1 cellular context compared by ENCODE assay signal in the genomic region with DNA sequence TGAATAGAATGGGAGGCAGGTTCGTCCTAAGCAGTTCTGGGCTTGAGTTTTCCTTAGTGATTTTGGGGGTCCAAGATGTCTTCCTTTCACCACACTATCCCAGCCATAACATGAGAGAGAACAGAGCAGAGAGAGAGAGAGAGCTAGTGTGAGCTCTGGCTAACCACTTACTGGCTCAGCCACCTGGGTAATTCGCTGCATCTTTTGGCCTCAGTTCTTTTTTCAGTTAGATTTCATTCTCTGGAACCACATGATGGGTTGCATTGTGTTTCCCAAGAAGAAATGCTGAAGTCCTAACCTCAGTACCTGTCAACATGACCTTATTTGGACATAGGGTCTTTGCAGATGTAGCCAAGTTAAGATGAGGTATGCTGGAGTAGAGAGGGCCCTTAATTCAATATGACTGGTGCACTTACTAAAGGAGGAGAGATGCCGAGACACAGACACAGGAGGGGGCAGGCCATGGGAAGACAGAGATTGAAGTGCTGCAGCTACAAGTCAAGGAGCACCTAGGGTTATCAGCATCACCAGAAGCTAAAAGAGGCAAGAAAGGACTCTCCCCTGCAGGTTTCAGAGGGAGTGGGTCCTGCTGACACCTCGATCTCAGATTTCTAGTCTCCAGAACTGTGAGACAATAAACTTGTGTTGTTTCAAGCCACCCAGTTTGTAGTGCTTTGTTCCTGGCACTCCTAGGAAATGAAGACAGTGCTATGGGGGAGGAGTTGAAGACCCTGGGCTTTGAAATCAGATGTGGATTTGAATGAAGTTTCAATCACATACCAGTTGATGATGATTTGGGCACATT.
TF ChIP-seq lines count a peak whose summit lies in the region.

No MANE protein-coding gene starts in this region.

TF ChIP-seq in K562, 482 proteins besides CTCF, POLR2A, EP300 and RAD21 (continues in another document):
- TF ChIP-seq ZNF253 (CRISPR knock-in tag; conservative IDR thresholded peaks at IDR 0.05): no peak
- TF ChIP-seq CHD4 (IDR thresholded peaks at IDR 0.05; ENCODE audit: insufficient read depth, insufficient replicate concordance, low read depth, low read length, poor library complexity, severe bottlenecking): no peak
- TF ChIP-seq MXI1 (IDR thresholded peaks at IDR 0.05; ENCODE audit: low read depth, low read length): no peak
- no peak for TF ChIP-seq HDGF (IDR thresholded peaks at IDR 0.05)
- no peak for TF ChIP-seq STAT5B (CRISPR knock-in tag; IDR thresholded peaks at IDR 0.05)
- TF ChIP-seq, protein P1, sequence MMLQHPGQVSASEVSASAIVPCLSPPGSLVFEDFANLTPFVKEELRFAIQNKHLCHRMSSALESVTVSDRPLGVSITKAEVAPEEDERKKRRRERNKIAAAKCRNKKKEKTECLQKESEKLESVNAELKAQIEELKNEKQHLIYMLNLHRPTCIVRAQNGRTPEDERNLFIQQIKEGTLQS (IDR thresholded peaks at IDR 0.05): no peak
- TF ChIP-seq, protein P1 (CRISPR knock-in tag; conservative IDR thresholded peaks at IDR 0.05): no peak
- TF ChIP-seq MEF2D (tag; conservative IDR thresholded peaks at IDR 0.05; ENCODE audit: low read depth): no peak
- TF ChIP-seq ZEB2 (IDR thresholded peaks at IDR 0.05): peak; percentile 35; the same call in 1 of the 2 replicates
- no peak for TF ChIP-seq DACH1 (IDR thresholded peaks at IDR 0.05; ENCODE audit: partially characterized antibody)
- TF ChIP-seq GTF2A2 (tag; IDR thresholded peaks at IDR 0.05): no peak
- TF ChIP-seq, protein P2, sequence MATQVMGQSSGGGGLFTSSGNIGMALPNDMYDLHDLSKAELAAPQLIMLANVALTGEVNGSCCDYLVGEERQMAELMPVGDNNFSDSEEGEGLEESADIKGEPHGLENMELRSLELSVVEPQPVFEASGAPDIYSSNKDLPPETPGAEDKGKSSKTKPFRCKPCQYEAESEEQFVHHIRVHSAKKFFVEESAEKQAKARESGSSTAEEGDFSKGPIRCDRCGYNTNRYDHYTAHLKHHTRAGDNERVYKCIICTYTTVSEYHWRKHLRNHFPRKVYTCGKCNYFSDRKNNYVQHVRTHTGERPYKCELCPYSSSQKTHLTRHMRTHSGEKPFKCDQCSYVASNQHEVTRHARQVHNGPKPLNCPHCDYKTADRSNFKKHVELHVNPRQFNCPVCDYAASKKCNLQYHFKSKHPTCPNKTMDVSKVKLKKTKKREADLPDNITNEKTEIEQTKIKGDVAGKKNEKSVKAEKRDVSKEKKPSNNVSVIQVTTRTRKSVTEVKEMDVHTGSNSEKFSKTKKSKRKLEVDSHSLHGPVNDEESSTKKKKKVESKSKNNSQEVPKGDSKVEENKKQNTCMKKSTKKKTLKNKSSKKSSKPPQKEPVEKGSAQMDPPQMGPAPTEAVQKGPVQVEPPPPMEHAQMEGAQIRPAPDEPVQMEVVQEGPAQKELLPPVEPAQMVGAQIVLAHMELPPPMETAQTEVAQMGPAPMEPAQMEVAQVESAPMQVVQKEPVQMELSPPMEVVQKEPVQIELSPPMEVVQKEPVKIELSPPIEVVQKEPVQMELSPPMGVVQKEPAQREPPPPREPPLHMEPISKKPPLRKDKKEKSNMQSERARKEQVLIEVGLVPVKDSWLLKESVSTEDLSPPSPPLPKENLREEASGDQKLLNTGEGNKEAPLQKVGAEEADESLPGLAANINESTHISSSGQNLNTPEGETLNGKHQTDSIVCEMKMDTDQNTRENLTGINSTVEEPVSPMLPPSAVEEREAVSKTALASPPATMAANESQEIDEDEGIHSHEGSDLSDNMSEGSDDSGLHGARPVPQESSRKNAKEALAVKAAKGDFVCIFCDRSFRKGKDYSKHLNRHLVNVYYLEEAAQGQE (CRISPR knock-in tag; IDR thresholded peaks at IDR 0.05; ENCODE audit: low read depth): no peak
- TF ChIP-seq RBBP5 (IDR thresholded peaks at IDR 0.05; ENCODE audit: borderline replicate concordance, insufficient read depth, low read length, poor library complexity, severe bottlenecking): no peak
- no peak for TF ChIP-seq ZFP36 (IDR thresholded peaks at IDR 0.05; ENCODE audit: low read depth, low read length, partially characterized antibody)
- TF ChIP-seq ZNF121 (CRISPR knock-in tag; conservative IDR thresholded peaks at IDR 0.05): no peak
- TF ChIP-seq ZNF133 (CRISPR knock-in tag; IDR thresholded peaks at IDR 0.05): no peak
- TF ChIP-seq ZNF12 (CRISPR knock-in tag; IDR thresholded peaks at IDR 0.05): no peak
- no peak for TF ChIP-seq BRD4 (IDR thresholded peaks at IDR 0.05)
- no peak for TF ChIP-seq NFYB (IDR thresholded peaks at IDR 0.05; ENCODE audit: extremely low read depth, insufficient read length)
- no peak for TF ChIP-seq SMAD1 (IDR thresholded peaks at IDR 0.05; ENCODE audit: low read depth, low read length, partially characterized antibody)
- TF ChIP-seq NR2C1 (IDR thresholded peaks at IDR 0.05): no peak
- TF ChIP-seq NR2C1 (tag; IDR thresholded peaks at IDR 0.05): no peak
- TF ChIP-seq, protein P3, sequence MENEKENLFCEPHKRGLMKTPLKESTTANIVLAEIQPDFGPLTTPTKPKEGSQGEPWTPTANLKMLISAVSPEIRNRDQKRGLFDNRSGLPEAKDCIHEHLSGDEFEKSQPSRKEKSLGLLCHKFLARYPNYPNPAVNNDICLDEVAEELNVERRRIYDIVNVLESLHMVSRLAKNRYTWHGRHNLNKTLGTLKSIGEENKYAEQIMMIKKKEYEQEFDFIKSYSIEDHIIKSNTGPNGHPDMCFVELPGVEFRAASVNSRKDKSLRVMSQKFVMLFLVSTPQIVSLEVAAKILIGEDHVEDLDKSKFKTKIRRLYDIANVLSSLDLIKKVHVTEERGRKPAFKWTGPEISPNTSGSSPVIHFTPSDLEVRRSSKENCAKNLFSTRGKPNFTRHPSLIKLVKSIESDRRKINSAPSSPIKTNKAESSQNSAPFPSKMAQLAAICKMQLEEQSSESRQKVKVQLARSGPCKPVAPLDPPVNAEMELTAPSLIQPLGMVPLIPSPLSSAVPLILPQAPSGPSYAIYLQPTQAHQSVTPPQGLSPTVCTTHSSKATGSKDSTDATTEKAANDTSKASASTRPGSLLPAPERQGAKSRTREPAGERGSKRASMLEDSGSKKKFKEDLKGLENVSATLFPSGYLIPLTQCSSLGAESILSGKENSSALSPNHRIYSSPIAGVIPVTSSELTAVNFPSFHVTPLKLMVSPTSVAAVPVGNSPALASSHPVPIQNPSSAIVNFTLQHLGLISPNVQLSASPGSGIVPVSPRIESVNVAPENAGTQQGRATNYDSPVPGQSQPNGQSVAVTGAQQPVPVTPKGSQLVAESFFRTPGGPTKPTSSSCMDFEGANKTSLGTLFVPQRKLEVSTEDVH (IDR thresholded peaks at IDR 0.05; ENCODE audit: low read depth, partially characterized antibody): peak; percentile 10
- TF ChIP-seq, protein P4, sequence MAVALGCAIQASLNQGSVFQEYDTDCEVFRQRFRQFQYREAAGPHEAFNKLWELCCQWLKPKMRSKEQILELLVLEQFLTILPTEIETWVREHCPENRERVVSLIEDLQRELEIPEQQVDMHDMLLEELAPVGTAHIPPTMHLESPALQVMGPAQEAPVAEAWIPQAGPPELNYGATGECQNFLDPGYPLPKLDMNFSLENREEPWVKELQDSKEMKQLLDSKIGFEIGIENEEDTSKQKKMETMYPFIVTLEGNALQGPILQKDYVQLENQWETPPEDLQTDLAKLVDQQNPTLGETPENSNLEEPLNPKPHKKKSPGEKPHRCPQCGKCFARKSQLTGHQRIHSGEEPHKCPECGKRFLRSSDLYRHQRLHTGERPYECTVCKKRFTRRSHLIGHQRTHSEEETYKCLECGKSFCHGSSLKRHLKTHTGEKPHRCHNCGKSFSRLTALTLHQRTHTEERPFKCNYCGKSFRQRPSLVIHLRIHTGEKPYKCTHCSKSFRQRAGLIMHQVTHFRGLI (CRISPR knock-in tag; IDR thresholded peaks at IDR 0.05): no peak
- peak in 1 of 2 experiments; percentile 76; a peak in 1 of 4 replicates for TF ChIP-seq SRF (CRISPR knock-in tag; IDR thresholded peaks at IDR 0.05)
- TF ChIP-seq, protein P5, sequence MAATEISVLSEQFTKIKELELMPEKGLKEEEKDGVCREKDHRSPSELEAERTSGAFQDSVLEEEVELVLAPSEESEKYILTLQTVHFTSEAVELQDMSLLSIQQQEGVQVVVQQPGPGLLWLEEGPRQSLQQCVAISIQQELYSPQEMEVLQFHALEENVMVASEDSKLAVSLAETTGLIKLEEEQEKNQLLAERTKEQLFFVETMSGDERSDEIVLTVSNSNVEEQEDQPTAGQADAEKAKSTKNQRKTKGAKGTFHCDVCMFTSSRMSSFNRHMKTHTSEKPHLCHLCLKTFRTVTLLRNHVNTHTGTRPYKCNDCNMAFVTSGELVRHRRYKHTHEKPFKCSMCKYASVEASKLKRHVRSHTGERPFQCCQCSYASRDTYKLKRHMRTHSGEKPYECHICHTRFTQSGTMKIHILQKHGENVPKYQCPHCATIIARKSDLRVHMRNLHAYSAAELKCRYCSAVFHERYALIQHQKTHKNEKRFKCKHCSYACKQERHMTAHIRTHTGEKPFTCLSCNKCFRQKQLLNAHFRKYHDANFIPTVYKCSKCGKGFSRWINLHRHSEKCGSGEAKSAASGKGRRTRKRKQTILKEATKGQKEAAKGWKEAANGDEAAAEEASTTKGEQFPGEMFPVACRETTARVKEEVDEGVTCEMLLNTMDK (IDR thresholded peaks at IDR 0.05; ENCODE audit: borderline replicate concordance, insufficient read depth, low read depth, low read length, poor library complexity, severe bottlenecking): no peak
- TF ChIP-seq, protein P6, sequence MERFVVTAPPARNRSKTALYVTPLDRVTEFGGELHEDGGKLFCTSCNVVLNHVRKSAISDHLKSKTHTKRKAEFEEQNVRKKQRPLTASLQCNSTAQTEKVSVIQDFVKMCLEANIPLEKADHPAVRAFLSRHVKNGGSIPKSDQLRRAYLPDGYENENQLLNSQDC (CRISPR knock-in tag; IDR thresholded peaks at IDR 0.05): no peak
- TF ChIP-seq, protein P7, sequence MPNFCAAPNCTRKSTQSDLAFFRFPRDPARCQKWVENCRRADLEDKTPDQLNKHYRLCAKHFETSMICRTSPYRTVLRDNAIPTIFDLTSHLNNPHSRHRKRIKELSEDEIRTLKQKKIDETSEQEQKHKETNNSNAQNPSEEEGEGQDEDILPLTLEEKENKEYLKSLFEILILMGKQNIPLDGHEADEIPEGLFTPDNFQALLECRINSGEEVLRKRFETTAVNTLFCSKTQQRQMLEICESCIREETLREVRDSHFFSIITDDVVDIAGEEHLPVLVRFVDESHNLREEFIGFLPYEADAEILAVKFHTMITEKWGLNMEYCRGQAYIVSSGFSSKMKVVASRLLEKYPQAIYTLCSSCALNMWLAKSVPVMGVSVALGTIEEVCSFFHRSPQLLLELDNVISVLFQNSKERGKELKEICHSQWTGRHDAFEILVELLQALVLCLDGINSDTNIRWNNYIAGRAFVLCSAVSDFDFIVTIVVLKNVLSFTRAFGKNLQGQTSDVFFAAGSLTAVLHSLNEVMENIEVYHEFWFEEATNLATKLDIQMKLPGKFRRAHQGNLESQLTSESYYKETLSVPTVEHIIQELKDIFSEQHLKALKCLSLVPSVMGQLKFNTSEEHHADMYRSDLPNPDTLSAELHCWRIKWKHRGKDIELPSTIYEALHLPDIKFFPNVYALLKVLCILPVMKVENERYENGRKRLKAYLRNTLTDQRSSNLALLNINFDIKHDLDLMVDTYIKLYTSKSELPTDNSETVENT (CRISPR knock-in tag; IDR thresholded peaks at IDR 0.05): no peak
- TF ChIP-seq, protein P8, sequence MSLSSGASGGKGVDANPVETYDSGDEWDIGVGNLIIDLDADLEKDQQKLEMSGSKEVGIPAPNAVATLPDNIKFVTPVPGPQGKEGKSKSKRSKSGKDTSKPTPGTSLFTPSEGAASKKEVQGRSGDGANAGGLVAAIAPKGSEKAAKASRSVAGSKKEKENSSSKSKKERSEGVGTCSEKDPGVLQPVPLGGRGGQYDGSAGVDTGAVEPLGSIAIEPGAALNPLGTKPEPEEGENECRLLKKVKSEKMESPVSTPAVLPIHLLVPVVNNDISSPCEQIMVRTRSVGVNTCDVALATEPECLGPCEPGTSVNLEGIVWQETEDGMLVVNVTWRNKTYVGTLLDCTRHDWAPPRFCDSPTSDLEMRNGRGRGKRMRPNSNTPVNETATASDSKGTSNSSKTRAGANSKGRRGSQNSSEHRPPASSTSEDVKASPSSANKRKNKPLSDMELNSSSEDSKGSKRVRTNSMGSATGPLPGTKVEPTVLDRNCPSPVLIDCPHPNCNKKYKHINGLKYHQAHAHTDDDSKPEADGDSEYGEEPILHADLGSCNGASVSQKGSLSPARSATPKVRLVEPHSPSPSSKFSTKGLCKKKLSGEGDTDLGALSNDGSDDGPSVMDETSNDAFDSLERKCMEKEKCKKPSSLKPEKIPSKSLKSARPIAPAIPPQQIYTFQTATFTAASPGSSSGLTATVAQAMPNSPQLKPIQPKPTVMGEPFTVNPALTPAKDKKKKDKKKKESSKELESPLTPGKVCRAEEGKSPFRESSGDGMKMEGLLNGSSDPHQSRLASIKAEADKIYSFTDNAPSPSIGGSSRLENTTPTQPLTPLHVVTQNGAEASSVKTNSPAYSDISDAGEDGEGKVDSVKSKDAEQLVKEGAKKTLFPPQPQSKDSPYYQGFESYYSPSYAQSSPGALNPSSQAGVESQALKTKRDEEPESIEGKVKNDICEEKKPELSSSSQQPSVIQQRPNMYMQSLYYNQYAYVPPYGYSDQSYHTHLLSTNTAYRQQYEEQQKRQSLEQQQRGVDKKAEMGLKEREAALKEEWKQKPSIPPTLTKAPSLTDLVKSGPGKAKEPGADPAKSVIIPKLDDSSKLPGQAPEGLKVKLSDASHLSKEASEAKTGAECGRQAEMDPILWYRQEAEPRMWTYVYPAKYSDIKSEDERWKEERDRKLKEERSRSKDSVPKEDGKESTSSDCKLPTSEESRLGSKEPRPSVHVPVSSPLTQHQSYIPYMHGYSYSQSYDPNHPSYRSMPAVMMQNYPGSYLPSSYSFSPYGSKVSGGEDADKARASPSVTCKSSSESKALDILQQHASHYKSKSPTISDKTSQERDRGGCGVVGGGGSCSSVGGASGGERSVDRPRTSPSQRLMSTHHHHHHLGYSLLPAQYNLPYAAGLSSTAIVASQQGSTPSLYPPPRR (CRISPR knock-in tag; IDR thresholded peaks at IDR 0.05; ENCODE audit: borderline replicate concordance): no peak
- no peak for TF ChIP-seq CSDE1 (IDR thresholded peaks at IDR 0.05)
- no peak for TF ChIP-seq SIRT6 (IDR thresholded peaks at IDR 0.05; ENCODE audit: low read depth, low read length)
- no peak for TF ChIP-seq YY1 (IDR thresholded peaks at IDR 0.05; ENCODE audit: borderline replicate concordance in 1 of 3, control insufficient read depth in 1 of 3, extremely low read depth in 1 of 3, insufficient read depth in 3 of 3, insufficient read length in 1 of 3, insufficient replicate concordance in 2 of 3, low read depth in 1 of 3, low read length in 2 of 3)
- TF ChIP-seq SMARCA4 (IDR thresholded peaks at IDR 0.05): no peak
- TF ChIP-seq MCM2 (IDR thresholded peaks at IDR 0.05; ENCODE audit: low read depth): no peak
- no peak for TF ChIP-seq ZNF785 (CRISPR knock-in tag; IDR thresholded peaks at IDR 0.05)
- no peak for TF ChIP-seq DDX20 (tag; IDR thresholded peaks at IDR 0.05; ENCODE audit: low read depth)
- no peak for TF ChIP-seq PTBP1 (IDR thresholded peaks at IDR 0.05; ENCODE audit: low read depth, low read length)
- TF ChIP-seq ZFP30 (CRISPR knock-in tag; IDR thresholded peaks at IDR 0.05; ENCODE audit: borderline replicate concordance): no peak
- no peak for TF ChIP-seq JUNB (CRISPR knock-in tag; conservative IDR thresholded peaks at IDR 0.05)
- TF ChIP-seq, protein P9, sequence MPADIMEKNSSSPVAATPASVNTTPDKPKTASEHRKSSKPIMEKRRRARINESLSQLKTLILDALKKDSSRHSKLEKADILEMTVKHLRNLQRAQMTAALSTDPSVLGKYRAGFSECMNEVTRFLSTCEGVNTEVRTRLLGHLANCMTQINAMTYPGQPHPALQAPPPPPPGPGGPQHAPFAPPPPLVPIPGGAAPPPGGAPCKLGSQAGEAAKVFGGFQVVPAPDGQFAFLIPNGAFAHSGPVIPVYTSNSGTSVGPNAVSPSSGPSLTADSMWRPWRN (IDR thresholded peaks at IDR 0.05; ENCODE audit: low read depth): no peak
- TF ChIP-seq TRIM28 (IDR thresholded peaks at IDR 0.05): no peak
